ENCODE assay signal across 14 cellular contexts in the genomic region with DNA sequence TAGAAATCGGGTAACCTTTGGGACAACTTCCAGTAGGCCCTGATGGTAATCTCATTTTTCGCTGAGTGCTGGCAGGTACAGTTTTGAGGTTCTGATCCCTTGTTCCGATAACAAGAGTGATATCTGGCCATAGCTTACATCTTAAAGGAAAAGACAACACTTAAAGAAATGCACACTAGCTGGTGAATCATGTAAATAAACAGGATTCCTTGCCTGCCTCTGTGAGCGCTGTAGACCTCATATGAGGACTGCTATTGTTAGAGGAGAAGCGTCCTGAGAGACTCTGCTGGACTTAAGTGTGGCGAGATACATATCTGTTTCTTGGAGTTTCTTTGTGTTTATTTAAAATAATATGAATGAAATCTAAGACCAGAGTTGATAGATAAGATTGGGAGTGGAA.
A peak's percentile ranks its signal among the peaks of the same experiment; 100 is the strongest.
DNase-seq lines count a peak whose midpoint lies in the region; TF ChIP-seq lines count a peak whose summit lies in the region.
"Had no signal": no experiment of that assay in that cellular context is flagged by ENCODE, and none has a peak within 500 bp of the region (broad histone marks: within the 10 kb centered on the region; RNA-seq: fewer than 3 reads in every experiment).

No MANE protein-coding gene starts in this region.

- no peak overlapping the region for H3K27ac ChIP-seq in AG04450 (ENCODE audit: low read depth, low read length)
- H3K27ac ChIP-seq in HEK293 (ENCODE audit: extremely low read depth, low read depth, low read length), result no peak overlapping the region
- H3K27ac ChIP-seq in muscle layer of duodenum (ENCODE audit: low read length), result peak overlapping the region; percentile 17
- H3K27ac ChIP-seq in effector memory CD4-positive, alpha-beta T cell (ENCODE audit: insufficient read depth, low read length, poor library complexity, severe bottlenecking), result no peak overlapping the region
- H3K27ac ChIP-seq: BLaER1 had no signal

- intact Hi-C loops in activated naive CD4-positive, alpha-beta T cell treated with anti-CD3 and anti-CD28 coated beads for 36 hours (cut with micrococcal nuclease), result loop anchor here (5.0 kb wide), 2 partner anchors 197 to 368 kb away; partner anchors contain the start of gene DCK

- POLR2A ChIA-PET in AG04450 (lab: Yijun Ruan, JAX), result interaction anchor here (1.0 kb wide), 1 partner anchor 77 kb away, joined by 5 read pairs; no protein-coding TSS in a partner anchor
- POLR2A ChIA-PET in HEK293 (lab: Yijun Ruan, JAX), result no interaction called here

- peaks cover 17% of the 10 kb centered on the region for H3K4me1 Mint-ChIP-seq in activated naive CD4-positive, alpha-beta T cell treated with anti-CD3 and anti-CD28 coated beads for 36 hours (ENCODE audit: low read depth)
- peaks cover 21% of the 10 kb centered on the region for H3K4me1 Mint-ChIP-seq in activated T-cell treated with anti-CD3 and anti-CD28 coated beads, Interleukin-2, amount 50 U/mL, for 24 hours (ENCODE audit: low read depth)

- H3K4me1 ChIP-seq in HEK293 (ENCODE audit: control insufficient read depth, insufficient read depth, low read length), result 0 out of 2 replicates have a peak, but pooled peaks cover 2% of the 10 kb centered on the region
- H3K4me1 ChIP-seq in muscle layer of duodenum (ENCODE audit: control insufficient read depth in 1 of 2, insufficient read depth in 2 of 2, low read length in 2 of 2), result peaks cover 6 to 8% of the 10 kb centered on the region in 2 donors
- H3K4me1 ChIP-seq in effector memory CD4-positive, alpha-beta T cell (ENCODE audit: control insufficient read depth, insufficient read depth, low read length, poor library complexity, severe bottlenecking), result peaks cover 11% of the 10 kb centered on the region

- H3K27me3 Mint-ChIP-seq in activated naive CD4-positive, alpha-beta T cell treated with anti-CD3 and anti-CD28 coated beads for 36 hours (ENCODE audit: low read depth), result peaks cover 63% of the 10 kb centered on the region
- H3K27me3 Mint-ChIP-seq in activated T-cell treated with anti-CD3 and anti-CD28 coated beads, Interleukin-2, amount 50 U/mL, for 24 hours, result peaks cover 58% of the 10 kb centered on the region

- no peak overlapping the region for H3K27ac Mint-ChIP-seq in activated naive CD4-positive, alpha-beta T cell treated with anti-CD3 and anti-CD28 coated beads for 36 hours
- H3K27ac Mint-ChIP-seq in activated T-cell treated with anti-CD3 and anti-CD28 coated beads, Interleukin-2, amount 50 U/mL, for 24 hours, result no peak overlapping the region
- H3K27ac Mint-ChIP-seq: activated T-helper 17 cell treated with anti-CD3 and anti-CD28 coated beads, Interleukin-2, amount 50 U/mL, for 72 hours had no signal

- no peak overlapping the region for H3K4me3 Mint-ChIP-seq in activated naive CD4-positive, alpha-beta T cell treated with anti-CD3 and anti-CD28 coated beads for 36 hours
- H3K4me3 Mint-ChIP-seq in activated T-cell treated with anti-CD3 and anti-CD28 coated beads, Interleukin-2, amount 50 U/mL, for 24 hours, result no peak overlapping the region
- H3K4me3 Mint-ChIP-seq: IgD-negative memory B cell had no signal

- no peaks in the 10 kb centered on the region; the same call in 1 of the 2 replicates for H3K9me3 ChIP-seq in AG04450 (ENCODE audit: control insufficient read depth, insufficient read depth, low read length)
- no peaks in the 10 kb centered on the region for H3K9me3 ChIP-seq in HEK293 (ENCODE audit: control insufficient read depth, insufficient read depth, low read depth, low read length)
- no peaks in the 10 kb centered on the region for H3K9me3 ChIP-seq in muscle layer of duodenum (ENCODE audit: control insufficient read depth in 1 of 2, low read length in 2 of 2)
- no peaks in the 10 kb centered on the region for H3K9me3 ChIP-seq in effector memory CD4-positive, alpha-beta T cell (ENCODE audit: control insufficient read depth, low read length)

- CTCF ChIA-PET in AG04450 (lab: Charles Lee) (interaction anchor here (0.6 to 4.7 kb wide), 11 partner anchors 13 to 537 kb away, joined by 3 to 28 read pairs (median 3); partner anchors contain the start of gene SLC4A4), HEK293 (lab: Yijun Ruan, JAX) (interaction anchor here (0.6 to 1.8 kb wide), 5 partner anchors 9 to 466 kb away, joined by 3 to 5 read pairs (median 3); no protein-coding TSS in a partner anchor)
- CTCF ChIA-PET in activated naive CD4-positive, alpha-beta T cell treated with anti-CD3 and anti-CD28 coated beads for 36 hours (lab: Charles Lee), result no interaction called here

- H3K27me3 ChIP-seq in AG04450 (ENCODE audit: control insufficient read depth, insufficient read depth, low read length), result no peaks in the 10 kb centered on the region
- no peaks in the 10 kb centered on the region for H3K27me3 ChIP-seq in muscle layer of duodenum (ENCODE audit: low read depth, low read length)
- peaks cover 43% of the 10 kb centered on the region for H3K27me3 ChIP-seq in H7 (ENCODE audit: control insufficient read depth, insufficient read depth, low read length)
- H3K27me3 ChIP-seq in effector memory CD4-positive, alpha-beta T cell (replicated peaks; ENCODE audit: control insufficient read depth, insufficient read depth, low read length, poor library complexity, severe bottlenecking), result peaks cover 9% of the 10 kb centered on the region

- no peaks in the 10 kb centered on the region for H3K9me3 Mint-ChIP-seq in activated naive CD4-positive, alpha-beta T cell treated with anti-CD3 and anti-CD28 coated beads for 36 hours
- no peaks in the 10 kb centered on the region for H3K9me3 Mint-ChIP-seq in activated T-cell treated with anti-CD3 and anti-CD28 coated beads, Interleukin-2, amount 50 U/mL, for 24 hours
- H3K9me3 Mint-ChIP-seq: activated T-helper 17 cell treated with anti-CD3 and anti-CD28 coated beads, Interleukin-2, amount 50 U/mL, for 72 hours; IgD-negative memory B cell had no signal

- peak overlapping the region; percentile 78 for H3K4me3 ChIP-seq in AG04450 (ENCODE audit: low read depth, low read length)
- no peak overlapping the region for H3K4me3 ChIP-seq in HEK293 (ENCODE audit: low read depth, low read length)
- peak overlapping the region in 1 of 2 donors; percentile 47 for H3K4me3 ChIP-seq in muscle layer of duodenum (ENCODE audit: low read depth in 1 of 2, low read length in 2 of 2)
- H3K4me3 ChIP-seq in H7 (ENCODE audit: insufficient read depth, low read depth, low read length), result no peak overlapping the region
- H3K4me3 ChIP-seq in effector memory CD4-positive, alpha-beta T cell (ENCODE audit: insufficient read depth, low read depth, low read length, poor library complexity, severe bottlenecking), result no peak overlapping the region
- H3K4me3 ChIP-seq: BLaER1 had no signal

- TF ChIP-seq CTCF in AG04450 (IDR thresholded peaks at IDR 0.05; ENCODE audit: low read depth, low read length) (peak; percentile 50), HEK293 (tag by site-specific recombination; IDR thresholded peaks at IDR 0.05) (no peak)

- DNase-seq in AG04450 (ENCODE audit: low read depth, low spot score) (peak; percentile 57), cerebellar cortex (ENCODE audit: low spot score) (peak; percentile 42), H7 (no peak)
- no peak for DNase-seq in activated naive CD4-positive, alpha-beta T cell treated with anti-CD3 and anti-CD28 coated beads for 36 hours
- DNase-seq in activated T-cell treated with anti-CD3 and anti-CD28 coated beads, Interleukin-2, amount 50 U/mL, for 24 hours, result no peak
- no peak for DNase-seq in effector memory CD4-positive, alpha-beta T cell
- DNase-seq: activated CD4-positive, alpha-beta T cell treated with anti-CD3 and anti-CD28 coated beads for 48 hours; foreskin fibroblast; NCI-H1694 treated with DMSO at 0.1 percent for 48 hours had no signal

- H3K36me3 Mint-ChIP-seq in activated naive CD4-positive, alpha-beta T cell treated with anti-CD3 and anti-CD28 coated beads for 36 hours (ENCODE audit: low read depth), result no peaks in the 10 kb centered on the region
- H3K36me3 Mint-ChIP-seq in activated T-cell treated with anti-CD3 and anti-CD28 coated beads, Interleukin-2, amount 50 U/mL, for 24 hours (ENCODE audit: low read depth), result no peaks in the 10 kb centered on the region
- H3K36me3 Mint-ChIP-seq: IgD-negative memory B cell had no signal

- H3K36me3 ChIP-seq in HEK293 (ENCODE audit: control insufficient read depth in 2 of 2, insufficient read depth in 1 of 2, low read length in 2 of 2) (no peaks in the 10 kb centered on the region), muscle layer of duodenum (ENCODE audit: control insufficient read depth in 1 of 2, insufficient read depth in 2 of 2, low read length in 2 of 2) (no peaks in the 10 kb centered on the region), H7 (replicated peaks; ENCODE audit: control insufficient read depth, insufficient read depth, low read length) (no peaks in the 10 kb centered on the region)
- H3K36me3 ChIP-seq in effector memory CD4-positive, alpha-beta T cell (ENCODE audit: control insufficient read depth, insufficient read depth, low read length), result no peaks in the 10 kb centered on the region
- H3K36me3 ChIP-seq: BLaER1 had no signal

TF ChIP-seq in HEK293, 187 proteins besides CTCF, POLR2A, EP300 and RAD21:
- TF ChIP-seq ZNF548 (tag by site-specific recombination; IDR thresholded peaks at IDR 0.05) (no peak), ZIC2 (tag by site-specific recombination; IDR thresholded peaks at IDR 0.05) (no peak), ZNF292 (tag by site-specific recombination; IDR thresholded peaks at IDR 0.05; ENCODE audit: borderline replicate concordance, low read depth) (no peak), TRIM28 (IDR thresholded peaks at IDR 0.05; ENCODE audit: borderline replicate concordance, low read length) (peak; percentile 38; the same call in 1 of the 2 replicates), ZNF335 (tag by site-specific recombination; conservative IDR thresholded peaks at IDR 0.05) (peak; percentile 19; the same call in 1 of the 2 replicates)
TF ChIP-seq in HEK293: peak in this region for 2.

Comparison
In these comparisons a context has a peak if more than half of its experiments do, and no peak if none do; other contexts are left out.
1. DNase-seq: peak in AG04450 (single experiment) and cerebellar cortex (single experiment); none in activated naive CD4-positive, alpha-beta T cell treated with anti-CD3 and anti-CD28 coated beads for 36 hours (single experiment), activated T-cell treated with anti-CD3 and anti-CD28 coated beads, Interleukin-2, amount 50 U/mL, for 24 hours (single experiment), H7 (single experiment) and effector memory CD4-positive, alpha-beta T cell (0 of 3).